Comparison of ENCODE assay signal across 1 cellular context in the genomic region with DNA sequence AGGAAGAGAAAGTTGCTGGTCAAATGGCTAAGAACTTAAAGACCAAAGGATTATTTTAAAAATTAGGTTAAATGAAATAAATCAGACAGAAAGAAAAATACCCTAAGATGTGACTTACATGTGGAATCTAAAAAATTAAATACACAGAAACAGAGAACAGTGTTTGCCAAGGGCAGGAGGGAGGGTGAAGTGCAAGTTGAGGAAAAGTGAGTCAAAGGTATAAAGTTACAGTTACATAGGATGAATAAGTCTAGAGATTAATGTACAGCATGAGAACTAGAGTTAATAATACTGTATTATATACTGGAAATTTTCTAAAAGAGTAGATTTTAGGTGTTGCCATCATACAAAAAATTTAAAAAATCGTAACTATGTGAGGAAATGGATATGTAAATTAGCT.
TF ChIP-seq lines count a peak whose summit lies in the region.

No MANE protein-coding gene starts in this region.

TF ChIP-seq in IMR-90, 13 proteins besides CTCF, POLR2A, EP300 and RAD21:
- TF ChIP-seq MAZ (IDR thresholded peaks at IDR 0.05; ENCODE audit: borderline replicate concordance, low read depth, low read length) (no peak), CEBPB (IDR thresholded peaks at IDR 0.05; ENCODE audit: low read depth, low read length) (no peak), MXI1 (IDR thresholded peaks at IDR 0.05; ENCODE audit: borderline replicate concordance, low read depth, low read length) (no peak), SMC3 (IDR thresholded peaks at IDR 0.05; ENCODE audit: low read depth, low read length) (no peak), RFX5 (IDR thresholded peaks at IDR 0.05; ENCODE audit: low read depth, low read length) (no peak), NFE2L2 (IDR thresholded peaks at IDR 0.05; ENCODE audit: low read depth, low read length) (no peak), CHD1 (IDR thresholded peaks at IDR 0.05; ENCODE audit: low read depth, low read length) (no peak), RCOR1 (IDR thresholded peaks at IDR 0.05; ENCODE audit: insufficient replicate concordance, low read length) (no peak), BHLHE40 (IDR thresholded peaks at IDR 0.05; ENCODE audit: low read depth, low read length) (no peak), FOS (IDR thresholded peaks at IDR 0.05; ENCODE audit: low read depth, low read length) (no peak), MAFK (IDR thresholded peaks at IDR 0.05; ENCODE audit: low read depth, low read length) (no peak)
- TF ChIP-seq, protein P1, sequence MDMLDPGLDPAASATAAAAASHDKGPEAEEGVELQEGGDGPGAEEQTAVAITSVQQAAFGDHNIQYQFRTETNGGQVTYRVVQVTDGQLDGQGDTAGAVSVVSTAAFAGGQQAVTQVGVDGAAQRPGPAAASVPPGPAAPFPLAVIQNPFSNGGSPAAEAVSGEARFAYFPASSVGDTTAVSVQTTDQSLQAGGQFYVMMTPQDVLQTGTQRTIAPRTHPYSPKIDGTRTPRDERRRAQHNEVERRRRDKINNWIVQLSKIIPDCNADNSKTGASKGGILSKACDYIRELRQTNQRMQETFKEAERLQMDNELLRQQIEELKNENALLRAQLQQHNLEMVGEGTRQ (IDR thresholded peaks at IDR 0.05; ENCODE audit: low read depth, low read length), result no peak
- TF ChIP-seq, protein P2, sequence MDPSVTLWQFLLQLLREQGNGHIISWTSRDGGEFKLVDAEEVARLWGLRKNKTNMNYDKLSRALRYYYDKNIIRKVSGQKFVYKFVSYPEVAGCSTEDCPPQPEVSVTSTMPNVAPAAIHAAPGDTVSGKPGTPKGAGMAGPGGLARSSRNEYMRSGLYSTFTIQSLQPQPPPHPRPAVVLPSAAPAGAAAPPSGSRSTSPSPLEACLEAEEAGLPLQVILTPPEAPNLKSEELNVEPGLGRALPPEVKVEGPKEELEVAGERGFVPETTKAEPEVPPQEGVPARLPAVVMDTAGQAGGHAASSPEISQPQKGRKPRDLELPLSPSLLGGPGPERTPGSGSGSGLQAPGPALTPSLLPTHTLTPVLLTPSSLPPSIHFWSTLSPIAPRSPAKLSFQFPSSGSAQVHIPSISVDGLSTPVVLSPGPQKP (IDR thresholded peaks at IDR 0.05; ENCODE audit: borderline replicate concordance, low read depth, low read length), result no peak
